ENCODE assay signal across 19 cellular contexts in genomic region chr10:100660945-100661344, GRCh38.
DNase-seq lines count a peak whose midpoint lies in the region; ATAC-seq, FAIRE-seq and TF ChIP-seq lines count a peak whose summit lies in the region.
"Had no signal": no experiment of that assay in that cellular context is flagged by ENCODE, and none has a peak within 500 bp of the region (broad histone marks: within the 10 kb centered on the region; RNA-seq: fewer than 3 reads in every experiment).

No MANE protein-coding gene starts in this region.

- no peaks in the 10 kb centered on the region for H3K36me3 Mint-ChIP-seq in type B pancreatic cell
- H3K36me3 Mint-ChIP-seq: CD4-positive, CD25-positive, alpha-beta regulatory T cell; CD8-positive, alpha-beta T cell had no signal

- H3K27ac Mint-ChIP-seq in type B pancreatic cell: peak overlapping the region; percentile 84
- H3K27ac Mint-ChIP-seq: B cell; CD4-positive, CD25-positive, alpha-beta regulatory T cell; CD8-positive, alpha-beta T cell; H9 had no signal

- H3K27me3 ChIP-seq in bronchial epithelial cell (ENCODE audit: control insufficient read depth, insufficient read depth, low read length): peaks cover 33% of the 10 kb centered on the region
- H3K27me3 ChIP-seq in A673 (replicated peaks; ENCODE audit: insufficient read depth, low read depth, low read length, poor library complexity): peaks cover 55% of the 10 kb centered on the region

- H3K36me3 ChIP-seq in bronchial epithelial cell (ENCODE audit: control insufficient read depth, insufficient read depth, low read length) (no peaks in the 10 kb centered on the region), A673 (ENCODE audit: insufficient read depth, low read length, poor library complexity, severe bottlenecking) (no peaks in the 10 kb centered on the region)
- H3K36me3 ChIP-seq: BLaER1 had no signal

- peak; percentile 66 for FAIRE-seq in bronchial epithelial cell (lab: Jason Lieb, UNC)
- FAIRE-seq: G401.6, GM12892 had no signal

- CTCF ChIA-PET in A673 (lab: Charles Lee): no interaction called here

- peaks cover 88% of the 10 kb centered on the region for H3K27me3 Mint-ChIP-seq in type B pancreatic cell

- H3K4me3 ChIP-seq in bronchial epithelial cell (ENCODE audit: low read depth, low read length) (no peak overlapping the region), epithelial cell of esophagus (ENCODE audit: low read length) (no peak overlapping the region), A673 (ENCODE audit: low read depth, low read length, poor library complexity, severe bottlenecking) (no peak overlapping the region)
- H3K4me3 ChIP-seq: BLaER1, GM23248 had no signal

- peak; percentile 38 for DNase-seq in bronchial epithelial cell (ENCODE audit: low read depth)
- peak; percentile 45 for DNase-seq in epithelial cell of esophagus (ENCODE audit: low read depth)
- no peak for DNase-seq in type B pancreatic cell (ENCODE audit: extremely low spot score, unreplicated experiment)
- no peak for DNase-seq in A673 (ENCODE audit: low spot score)
- DNase-seq in cerebellum (ENCODE audit: low spot score): no peak
- DNase-seq: Caco-2; CD4-positive, CD25-positive, alpha-beta regulatory T cell; CD8-positive, alpha-beta T cell; DMS153; DND-41; GM23248 had no signal

- H3K9me3 Mint-ChIP-seq in type B pancreatic cell: no peaks in the 10 kb centered on the region
- H3K9me3 Mint-ChIP-seq: CD8-positive, alpha-beta T cell had no signal

- no peak for ATAC-seq in GM19351 (IDR thresholded peaks at IDR 0.05; ENCODE audit: unreplicated experiment)
- ATAC-seq: CD8-positive, alpha-beta T cell; HCT116 had no signal

- TF ChIP-seq CTCF in bronchial epithelial cell (IDR thresholded peaks at IDR 0.05; ENCODE audit: insufficient read depth, low read length, severe bottlenecking): no peak
- no peak for TF ChIP-seq CTCF in epithelial cell of esophagus (IDR thresholded peaks at IDR 0.05; ENCODE audit: insufficient read depth, low read depth, low read length, missing control alignments)
- no peak for TF ChIP-seq CTCF in type B pancreatic cell (conservative IDR thresholded peaks at IDR 0.05)
- no peak for TF ChIP-seq CTCF in A673 (conservative IDR thresholded peaks at IDR 0.05; ENCODE audit: low read depth, low read length)

- no peak overlapping the region for H3K27ac ChIP-seq in A673 (ENCODE audit: low read depth, low read length, poor library complexity, severe bottlenecking)
- H3K27ac ChIP-seq: BLaER1, C4-2B, GM23248 had no signal

- no peak overlapping the region for H3K4me3 Mint-ChIP-seq in type B pancreatic cell
- H3K4me3 Mint-ChIP-seq: B cell; CD4-positive, CD25-positive, alpha-beta regulatory T cell; CD8-positive, alpha-beta T cell; H9 had no signal

- H3K4me1 Mint-ChIP-seq in type B pancreatic cell (ENCODE audit: unreplicated experiment): no peaks in the 10 kb centered on the region

- intact Hi-C loops in A673 (cut with micrococcal nuclease; ENCODE audit: unreplicated experiment): no loop called here

- H3K4me1 ChIP-seq in A673 (ENCODE audit: insufficient read depth, low read length, poor library complexity, severe bottlenecking): peaks cover 2% of the 10 kb centered on the region
- H3K4me1 ChIP-seq: BLaER1 had no signal

- no TSS peak for BruUV-seq in A673 (replicated peaks; lab: Mats Ljungman, UMichigan)

- POLR2A ChIA-PET in A673 (lab: Charles Lee; ENCODE audit: low non-redundant PET): no interaction called here

- no peaks in the 10 kb centered on the region for H3K9me3 ChIP-seq in A673 (ENCODE audit: low read depth, low read length, poor library complexity, severe bottlenecking)
- H3K9me3 ChIP-seq: Caco-2 had no signal

Comparison
In these comparisons a context has a peak if more than half of its experiments do, and no peak if none do; other contexts are left out.
1. DNase-seq: peak in bronchial epithelial cell (single experiment) and epithelial cell of esophagus (single experiment); none in type B pancreatic cell (single experiment), A673 (single experiment) and cerebellum (single experiment).